ENCODE assay signal across 21 cellular contexts in the genomic region with DNA sequence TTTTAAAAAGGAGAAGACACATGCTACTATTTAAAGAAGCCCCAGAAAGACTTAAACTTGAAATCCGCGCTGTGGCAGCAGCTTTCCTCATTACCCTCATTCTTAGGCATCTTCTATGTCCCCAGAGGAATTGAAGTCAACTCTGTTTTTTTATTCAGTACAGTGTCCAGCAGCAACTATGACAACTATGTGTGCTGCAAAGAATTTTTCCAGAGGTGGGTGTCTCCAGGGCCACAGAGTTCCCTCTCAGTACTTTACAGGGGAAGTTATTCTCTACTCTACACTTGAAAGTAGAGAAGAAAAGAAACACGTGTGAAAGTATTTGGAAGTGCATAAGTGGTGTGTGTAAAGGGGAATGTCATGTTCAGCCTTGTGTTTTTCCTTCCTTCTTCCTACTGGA.
"Had no signal": no experiment of that assay in that cellular context is flagged by ENCODE, and none has a peak within 500 bp of the region (broad histone marks: within the 10 kb centered on the region; RNA-seq: fewer than 3 reads in every experiment).

No MANE protein-coding gene starts in this region.

- ATAC-seq: activated CD8-positive, alpha-beta memory T cell treated with anti-CD3 and anti-CD28 coated beads, Interleukin-2, amount 10 ng/mL, durations not matched to agents 7 days and 5 days; WTC11 had no signal

- H3K36me3 ChIP-seq: Peyer's patch had no signal

- H3K27me3 ChIP-seq: Peyer's patch had no signal

- H3K4me3 ChIP-seq: Peyer's patch had no signal

- DNase-seq: activated CD4-positive, alpha-beta T cell treated with anti-CD3 and anti-CD28 coated beads for 48 hours; activated CD4-positive, alpha-beta T cell treated with anti-CD3 and anti-CD28 coated beads, Interleukin-2, amount 50 U/mL, for 48 hours; activated CD4-positive, CD25-positive, alpha-beta regulatory T cell treated with anti-CD3 and anti-CD28 coated beads, Interleukin-2, amount 50 U/mL, for 72 hours; activated CD8-positive, alpha-beta memory T cell treated with anti-CD3 and anti-CD28 coated beads, Interleukin-2, amount 10 ng/mL, durations not matched to agents 7 days and 5 days; activated effector memory CD4-positive, alpha-beta T cell treated with Interleukin-2 at 50 U/mL for 16 hours; activated naive CD4-positive, alpha-beta T cell; activated T-cell treated with anti-CD3 and anti-CD28 coated beads, Interleukin-2, amount 50 U/mL, for 24 hours; aorta; KG1; NCI-H1048; NCI-H1930; NCI-H2171; NCI-H226; NCI-H526 treated with DMSO at 0.1 percent for 48 hours; NCI-H82; NK-92 treated with Interleukin-12 subunit alpha and Interleukin-12 subunit beta, amount 100 ng/mL, for 24 hours; OCI-M1; Peyer's patch; SHP77 had no signal

- H3K27ac ChIP-seq: Peyer's patch, RWPE1 had no signal

- H3K9me3 ChIP-seq: Peyer's patch had no signal
